ENCODE assay signal across 8 cellular contexts in the genomic region with DNA sequence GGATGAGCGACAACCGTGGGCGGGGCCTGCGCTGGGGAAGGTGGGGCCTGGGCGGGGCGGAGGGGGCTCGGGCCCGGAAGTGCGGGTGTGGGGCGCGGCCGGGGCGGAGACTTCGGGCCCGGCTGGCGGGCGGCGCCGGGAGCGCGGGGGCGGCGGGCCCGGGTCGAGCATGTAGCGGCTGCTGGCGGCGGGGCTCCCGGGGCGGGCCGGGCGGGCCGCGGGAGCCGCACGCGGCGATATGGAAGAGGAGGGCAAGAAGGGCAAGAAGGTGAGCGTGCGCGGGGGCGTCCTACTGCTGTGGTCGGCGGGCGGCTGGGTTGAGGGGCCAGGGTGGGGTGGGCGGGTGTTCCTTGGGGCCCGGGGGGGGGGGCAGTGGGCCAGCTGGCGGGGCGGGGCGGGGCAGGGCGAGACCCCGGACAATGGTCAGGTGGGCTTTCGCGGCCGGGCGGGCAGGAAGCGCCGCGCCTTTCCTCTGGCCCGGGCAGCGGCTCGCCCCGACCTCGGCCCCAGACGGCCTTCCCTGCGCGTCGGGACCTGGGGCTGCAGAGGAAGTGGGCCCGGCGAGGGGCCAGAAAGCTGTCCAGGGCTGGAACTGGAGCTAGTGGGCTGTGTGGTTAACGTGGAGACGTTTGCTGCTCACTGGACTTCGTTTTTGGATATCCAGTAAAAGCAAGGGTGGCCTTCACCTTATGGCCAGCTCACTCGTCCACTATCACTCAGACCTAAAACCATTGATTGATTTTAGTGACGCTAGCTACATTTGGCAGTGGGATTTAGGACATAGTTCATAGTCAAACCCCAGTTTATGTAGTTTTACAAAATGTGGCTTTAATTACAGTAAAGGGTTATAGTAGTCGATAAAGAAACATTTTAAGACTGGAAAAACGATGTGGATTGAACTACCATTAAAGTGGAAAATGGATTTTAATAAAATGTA. TPM values are rescaled to one million over a fixed set of nuclear protein-coding genes. Genes with fewer than 3 reads are reported as not detected.
DNase-seq lines count a peak whose midpoint lies in the region; ATAC-seq, FAIRE-seq and TF ChIP-seq lines count a peak whose summit lies in the region.

Gene CCM2, plus strand, starts transcription at position 106 of the 937 bp plus-strand sequence. Its CDS starts 133 bp downstream, at position 239.

- no peaks in the 10 kb centered on the region for H3K9me3 Mint-ChIP-seq in Calu3 (ENCODE audit: low read depth, unreplicated experiment)

- peaks cover 36% of the 10 kb centered on the region for H3K4me1 Mint-ChIP-seq in Calu3 (ENCODE audit: low read depth, unreplicated experiment)

- intact Hi-C loops in Calu3 (cut with micrococcal nuclease; ENCODE audit: unreplicated experiment) = loop anchor here (5.0 kb wide), 1 partner anchor 112 kb away; the partner anchor contains the start of gene TBRG4

- peak within 1 kb of the TSS; percentile 55 for H3K4me3 ChIP-seq in bronchial epithelial cell (ENCODE audit: low read depth, low read length)
- peak within 1 kb of the TSS; percentile 59 for H3K4me3 ChIP-seq in smooth muscle cell

- no TSS peak for BruUV-seq in Calu3 (replicated peaks; lab: Mats Ljungman, UMichigan)

- peak within 1 kb of the TSS; percentile 92 for H2AFZ ChIP-seq in smooth muscle cell (ENCODE audit: low read depth)

- H3K9me3 ChIP-seq in smooth muscle cell (replicated peaks; ENCODE audit: low read depth) = no peaks in the 10 kb centered on the region

- no peaks in the 10 kb centered on the region for H3F3A ChIP-seq in smooth muscle cell (ENCODE audit: low read depth)

- CTCF ChIA-PET in Calu3 (lab: Charles Lee) = interaction anchor here (0.5 to 2.3 kb wide), 22 partner anchors 11 to 870 kb away, joined by 3 to 21 read pairs (median 4); partner anchors contain the start of genes PURB and TBRG4

- peaks cover 29% of the 10 kb centered on the region for H3K36me3 Mint-ChIP-seq in Calu3 (ENCODE audit: insufficient read depth, unreplicated experiment)

- peak within 1 kb of the TSS; percentile 94 for H3K4me2 ChIP-seq in smooth muscle cell

- no peaks in the 10 kb centered on the region for H3K27me3 Mint-ChIP-seq in Calu3 (ENCODE audit: unreplicated experiment)

- H3K4me3 Mint-ChIP-seq in Calu3 (ENCODE audit: low read depth, unreplicated experiment) = peak within 1 kb of the TSS; percentile 71

- H3K27ac ChIP-seq in smooth muscle cell (ENCODE audit: low read depth) = peak within 1 kb of the TSS; percentile 62

- peaks cover 49% of the 10 kb centered on the region for H3K79me2 ChIP-seq in smooth muscle cell (ENCODE audit: low read depth)

- H3K36me3 ChIP-seq in bronchial epithelial cell (ENCODE audit: control insufficient read depth, insufficient read depth, low read length) (no peaks in the 10 kb centered on the region), smooth muscle cell (ENCODE audit: low read depth) (no peaks in the 10 kb centered on the region)

- ATAC-seq in GM21723 (IDR thresholded peaks at IDR 0.05; ENCODE audit: unreplicated experiment) (peak; percentile 11), GM21576 (IDR thresholded peaks at IDR 0.05; ENCODE audit: unreplicated experiment) (no peak)

- H3K27me3 ChIP-seq in bronchial epithelial cell (ENCODE audit: control insufficient read depth, insufficient read depth, low read length) = no peaks in the 10 kb centered on the region
- H3K27me3 ChIP-seq in smooth muscle cell (ENCODE audit: low read depth) = no peaks in the 10 kb centered on the region

- H3K4me1 ChIP-seq in smooth muscle cell (ENCODE audit: low read depth) = peaks cover 12% of the 10 kb centered on the region

- H4K20me1 ChIP-seq in smooth muscle cell (ENCODE audit: low read depth) = peaks cover 44% of the 10 kb centered on the region

- DNase-seq in Calu3 (peak; percentile 53), NOMO-1 treated with dmso at 0.1 percent for 144 hours (lab: John Stamatoyannopoulos, UW; ENCODE audit: unreplicated experiment) (peak; percentile 24), bronchial epithelial cell (ENCODE audit: low read depth) (no peak), islet precursor cell (peak; percentile 76), smooth muscle cell (lab: John Stamatoyannopoulos, UW; ENCODE audit: unreplicated experiment) (no peak), GDM1 (lab: John Stamatoyannopoulos, UW) (no peak)

- peak within 1 kb of the TSS; percentile 79 for H3K9ac ChIP-seq in smooth muscle cell (ENCODE audit: low read depth)

- WGBS in smooth muscle cell (ENCODE audit: low lambda C conversion rate) = 2% methylated on average over 18 of the region's 77 CpGs

- peak within 1 kb of the TSS; percentile 60 for H3K27ac Mint-ChIP-seq in Calu3 (ENCODE audit: unreplicated experiment)

- no peak for FAIRE-seq in bronchial epithelial cell (lab: Jason Lieb, UNC)

- no peak for TF ChIP-seq CTCF in Calu3 (IDR thresholded peaks at IDR 0.05; ENCODE audit: unreplicated experiment)
- TF ChIP-seq CTCF in bronchial epithelial cell (IDR thresholded peaks at IDR 0.05; ENCODE audit: insufficient read depth, low read length, severe bottlenecking) = no peak
- no peak for TF ChIP-seq CTCF in smooth muscle cell (IDR thresholded peaks at IDR 0.05; ENCODE audit: borderline replicate concordance, insufficient read depth, poor library complexity, severe bottlenecking)

RNA-seq across cellular contexts. Expression of gene CCM2, which starts in this region (rescaled TPM):
- total RNA-seq in Calu3 (2022) (59.8 and 62.9 TPM in 2 replicates), bronchial epithelial cell (45.0 and 49.9 TPM in 2 replicates), smooth muscle cell (32.6 and 32.9 TPM in 2 replicates)
- polyA plus RNA-seq in smooth muscle cell = 85.5 and 86.9 TPM in 2 replicates

Comparison
In these comparisons a context has a peak if more than half of its experiments do, and no peak if none do; other contexts are left out.
1. DNase-seq: peak in Calu3 (single experiment), NOMO-1 treated with dmso at 0.1 percent for 144 hours (single experiment) and islet precursor cell (single experiment); none in bronchial epithelial cell (single experiment), smooth muscle cell (single experiment) and GDM1 (single experiment).